Comparison of ENCODE assay signal across 8 cellular contexts in the genomic region with DNA sequence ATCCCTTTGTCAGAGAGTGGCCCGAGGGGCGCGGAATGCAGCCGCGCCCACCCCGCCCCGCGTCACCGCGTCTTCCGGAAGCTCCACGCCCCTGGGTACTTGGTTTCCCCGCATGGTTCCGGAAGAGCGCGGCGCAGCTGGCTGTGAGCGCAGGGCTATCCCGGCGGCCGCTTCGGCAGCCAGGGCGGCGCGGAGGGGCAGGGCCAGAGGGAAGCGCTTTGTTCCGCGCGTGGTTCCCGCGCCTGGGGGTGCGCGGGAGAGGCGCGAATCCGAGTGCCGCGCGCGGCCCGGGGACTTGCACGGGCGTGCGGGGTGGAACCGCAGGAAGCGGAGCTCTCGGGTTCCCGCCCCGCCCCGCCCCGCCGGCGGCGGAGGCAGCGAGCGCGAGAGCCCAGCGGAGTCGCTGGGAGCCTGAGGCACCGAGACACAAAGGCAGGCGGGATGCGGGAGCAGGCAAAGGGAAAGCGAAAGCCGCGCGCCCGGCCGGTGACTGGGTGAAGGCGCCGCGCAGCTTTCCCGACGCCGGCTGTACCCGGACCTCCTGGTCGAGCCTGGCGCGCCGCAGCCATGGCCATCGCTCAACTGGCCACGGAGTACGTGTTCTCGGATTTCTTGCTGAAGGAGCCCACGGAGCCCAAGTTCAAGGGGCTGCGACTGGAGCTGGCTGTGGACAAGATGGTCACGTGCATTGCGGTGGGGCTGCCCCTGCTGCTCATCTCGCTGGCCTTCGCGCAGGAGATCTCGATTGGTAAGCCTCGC. TPM values are rescaled to one million over a fixed set of nuclear protein-coding genes. Genes with fewer than 3 reads are reported as not detected.
DNase-seq lines count a peak whose midpoint lies in the region; ATAC-seq lines count a peak whose summit lies in the region.

A gene with protein sequence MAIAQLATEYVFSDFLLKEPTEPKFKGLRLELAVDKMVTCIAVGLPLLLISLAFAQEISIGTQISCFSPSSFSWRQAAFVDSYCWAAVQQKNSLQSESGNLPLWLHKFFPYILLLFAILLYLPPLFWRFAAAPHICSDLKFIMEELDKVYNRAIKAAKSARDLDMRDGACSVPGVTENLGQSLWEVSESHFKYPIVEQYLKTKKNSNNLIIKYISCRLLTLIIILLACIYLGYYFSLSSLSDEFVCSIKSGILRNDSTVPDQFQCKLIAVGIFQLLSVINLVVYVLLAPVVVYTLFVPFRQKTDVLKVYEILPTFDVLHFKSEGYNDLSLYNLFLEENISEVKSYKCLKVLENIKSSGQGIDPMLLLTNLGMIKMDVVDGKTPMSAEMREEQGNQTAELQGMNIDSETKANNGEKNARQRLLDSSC (plus strand): TSS at position 96 of the 759 bp plus-strand sequence. CDS start 472 bp downstream, at position 568.

- H3K4me3 Mint-ChIP-seq in activated CD4-positive, alpha-beta memory T cell treated with anti-CD3 and anti-CD28 coated beads, Interleukin-2, amount 10 ng/mL, durations not matched to agents 7 days and 5 days = no peak within 1 kb of the TSS

- H3K9me3 Mint-ChIP-seq in activated CD4-positive, alpha-beta memory T cell treated with anti-CD3 and anti-CD28 coated beads, Interleukin-2, amount 10 ng/mL, durations not matched to agents 7 days and 5 days = peaks cover 3% of the 10 kb centered on the region

- peaks cover 22% of the 10 kb centered on the region for H3K4me1 Mint-ChIP-seq in activated CD4-positive, alpha-beta memory T cell treated with anti-CD3 and anti-CD28 coated beads, Interleukin-2, amount 10 ng/mL, durations not matched to agents 7 days and 5 days

- H3K36me3 Mint-ChIP-seq in activated CD4-positive, alpha-beta memory T cell treated with anti-CD3 and anti-CD28 coated beads, Interleukin-2, amount 10 ng/mL, durations not matched to agents 7 days and 5 days (ENCODE audit: low read depth) = no peaks in the 10 kb centered on the region

- no peak within 1 kb of the TSS for H3K27ac Mint-ChIP-seq in activated CD4-positive, alpha-beta memory T cell treated with anti-CD3 and anti-CD28 coated beads, Interleukin-2, amount 10 ng/mL, durations not matched to agents 7 days and 5 days

- H3K27me3 Mint-ChIP-seq in activated CD4-positive, alpha-beta memory T cell treated with anti-CD3 and anti-CD28 coated beads, Interleukin-2, amount 10 ng/mL, durations not matched to agents 7 days and 5 days = no peaks in the 10 kb centered on the region

- peak; percentile 81 for ATAC-seq in GM19395 (IDR thresholded peaks at IDR 0.05; ENCODE audit: unreplicated experiment)
- peak; percentile 77 for ATAC-seq in HG03521 (IDR thresholded peaks at IDR 0.05; ENCODE audit: unreplicated experiment)

- peak; percentile 82 for DNase-seq in CD1c-positive myeloid dendritic cell (ENCODE audit: extremely low spot score)
- peak; percentile 66 for DNase-seq in NCI-H748 treated with DMSO at 0.1 percent for 48 hours (lab: John Stamatoyannopoulos, UW)
- peak; percentile 77 for DNase-seq in activated CD4-positive, alpha-beta memory T cell treated with anti-CD3 and anti-CD28 coated beads, Interleukin-2, amount 10 ng/mL, durations not matched to agents 7 days and 5 days
- DNase-seq in effector CD8-positive, alpha-beta T cell (lab: John Stamatoyannopoulos, UW) = peak; percentile 59
- DNase-seq in medulla oblongata (ENCODE audit: extremely low spot score) = peak; percentile 70
- DNase-seq in stimulated activated CD8-positive, alpha-beta memory T cell treated with anti-CD3 and anti-CD28 coated beads, Interleukin-12 subunit alpha, Interleukin-12 subunit beta, amount 100 ng/mL, for 1 hour (ENCODE audit: low read depth) = peak; percentile 56

- POLR2A ChIA-PET in activated CD4-positive, alpha-beta memory T cell treated with anti-CD3 and anti-CD28 coated beads, Interleukin-2, amount 10 ng/mL, durations not matched to agents 7 days and 5 days (lab: Charles Lee) = interaction anchor here (0.6 to 3.0 kb wide), 19 partner anchors 9 to 1661 kb away, joined by 3 to 26 read pairs (median 5); a partner anchor contains a TSS

- CTCF ChIA-PET in activated CD4-positive, alpha-beta memory T cell treated with anti-CD3 and anti-CD28 coated beads, Interleukin-2, amount 10 ng/mL, durations not matched to agents 7 days and 5 days (lab: Charles Lee) = interaction anchor here (0.6 to 2.1 kb wide), 7 partner anchors 10 to 376 kb away, joined by 3 to 6 read pairs (median 3); a partner anchor contains a TSS

RNA-seq across cellular contexts. Expression of the gene that starts here (rescaled TPM):
- 10 to 100 TPM; 13.7 to 13.9 TPM for total RNA-seq in activated CD4-positive, alpha-beta memory T cell treated with anti-CD3 and anti-CD28 coated beads, Interleukin-2, amount 10 ng/mL, durations not matched to agents 7 days and 5 days

Comparison
In these comparisons a context has a peak if more than half of its experiments do, and no peak if none do; other contexts are left out.
1. Peak in every context shown above with its lines: DNase-seq and ATAC-seq.